In the genomic region with DNA sequence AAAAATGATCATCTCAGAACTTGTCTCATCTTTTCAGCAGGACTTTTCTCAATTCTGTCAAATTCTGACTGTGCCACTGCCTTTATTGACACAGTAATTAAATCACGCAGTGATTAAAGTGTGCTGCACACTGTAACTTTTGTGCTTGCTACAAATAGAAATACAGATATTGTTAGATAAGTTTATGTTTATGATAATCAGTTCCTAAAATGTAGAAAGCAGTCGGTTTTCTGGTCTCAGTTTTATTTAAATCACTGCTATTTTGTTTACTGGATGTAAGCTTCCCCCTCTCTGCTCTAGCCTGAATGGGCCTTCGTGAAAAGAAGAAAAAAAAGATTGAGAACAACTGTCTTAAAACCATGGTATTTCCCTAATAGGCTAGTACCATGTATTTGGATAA, we compare ENCODE assay signal across 11 cellular contexts.
A peak's percentile ranks its signal among the peaks of the same experiment; 100 is the strongest.
DNase-seq lines count a peak whose midpoint lies in the region; ATAC-seq and TF ChIP-seq lines count a peak whose summit lies in the region.
"Had no signal": no experiment of that assay in that cellular context is flagged by ENCODE, and none has a peak within 500 bp of the region (broad histone marks: within the 10 kb centered on the region; RNA-seq: fewer than 3 reads in every experiment).

No MANE protein-coding gene starts in this region.

- H3K27me3 ChIP-seq in cardiac muscle cell (no peaks in the 10 kb centered on the region), upper lobe of right lung (no peaks in the 10 kb centered on the region)
- H3K27me3 ChIP-seq: brain microvascular endothelial cell had no signal

- no peaks in the 10 kb centered on the region for H3K27me3 Mint-ChIP-seq in activated T-helper 2 cell treated with anti-CD3 and anti-CD28 coated beads, Interferon-gamma antibody, Interleukin-2, Interleukin-4, amounts not matched to agents 10 μg/mL and 5 μg/mL and 100 μg/mL, durations not matched to agents 14 hours and 24 hours and 36 hours (ENCODE audit: low read depth)
- no peaks in the 10 kb centered on the region for H3K27me3 Mint-ChIP-seq in memory B cell

- H3K36me3 ChIP-seq in cardiac muscle cell, result no peaks in the 10 kb centered on the region
- H3K36me3 ChIP-seq in upper lobe of right lung, result no peaks in the 10 kb centered on the region
- H3K36me3 ChIP-seq: brain microvascular endothelial cell had no signal

- H3K4me1 Mint-ChIP-seq in activated T-helper 2 cell treated with anti-CD3 and anti-CD28 coated beads, Interferon-gamma antibody, Interleukin-2, Interleukin-4, amounts not matched to agents 10 μg/mL and 5 μg/mL and 100 μg/mL, durations not matched to agents 14 hours and 24 hours and 36 hours (ENCODE audit: low read depth), result peaks cover 45% of the 10 kb centered on the region
- peaks cover 23% of the 10 kb centered on the region for H3K4me1 Mint-ChIP-seq in memory B cell

- H3K9me3 ChIP-seq in cardiac muscle cell (ENCODE audit: low read depth) (no peaks in the 10 kb centered on the region), upper lobe of right lung (no peaks in the 10 kb centered on the region)

- H3K27ac Mint-ChIP-seq in activated T-helper 2 cell treated with anti-CD3 and anti-CD28 coated beads, Interferon-gamma antibody, Interleukin-2, Interleukin-4, amounts not matched to agents 10 μg/mL and 5 μg/mL and 100 μg/mL, durations not matched to agents 14 hours and 24 hours and 36 hours, result peak overlapping the region; percentile 98
- peak overlapping the region; percentile 98 for H3K27ac Mint-ChIP-seq in memory B cell

- H3K4me1 ChIP-seq in cardiac muscle cell (ENCODE audit: low read depth) (peaks cover 30% of the 10 kb centered on the region), upper lobe of right lung (peaks cover 32% of the 10 kb centered on the region)

- ATAC-seq in Right ventricle myocardium inferior, result no peak
- no peak for ATAC-seq in memory B cell (ENCODE audit: low read depth)
- no peak for ATAC-seq in upper lobe of right lung

- no peak overlapping the region for H3K4me3 Mint-ChIP-seq in activated T-helper 2 cell treated with anti-CD3 and anti-CD28 coated beads, Interferon-gamma antibody, Interleukin-2, Interleukin-4, amounts not matched to agents 10 μg/mL and 5 μg/mL and 100 μg/mL, durations not matched to agents 14 hours and 24 hours and 36 hours (ENCODE audit: low read depth)
- no peak overlapping the region for H3K4me3 Mint-ChIP-seq in memory B cell

- H3K27ac ChIP-seq in cardiac muscle cell (peak overlapping the region; percentile 97), upper lobe of right lung (peak overlapping the region; percentile 99)

- peaks cover 9% of the 10 kb centered on the region for H3K36me3 Mint-ChIP-seq in activated T-helper 2 cell treated with anti-CD3 and anti-CD28 coated beads, Interferon-gamma antibody, Interleukin-2, Interleukin-4, amounts not matched to agents 10 μg/mL and 5 μg/mL and 100 μg/mL, durations not matched to agents 14 hours and 24 hours and 36 hours (ENCODE audit: low read depth)
- H3K36me3 Mint-ChIP-seq in memory B cell, result peaks cover 5% of the 10 kb centered on the region

- TF ChIP-seq CTCF in cardiac muscle cell (IDR thresholded peaks at IDR 0.05; ENCODE audit: low read depth, low read length) (no peak), upper lobe of right lung (IDR thresholded peaks at IDR 0.05) (no peak)

- intact Hi-C loops in Right ventricle myocardium inferior (cut with DNase I) (loop anchor here (5.0 kb wide), 4 partner anchors 133 to 902 kb away; no protein-coding TSS in a partner anchor), upper lobe of right lung (cut with DNase I) (loop anchor here (10.0 kb wide), 1 partner anchor 180 kb away; no protein-coding TSS in a partner anchor)
- intact Hi-C loops in activated T-helper 2 cell treated with anti-CD3 and anti-CD28 coated beads, Interferon-gamma antibody, Interleukin-2, Interleukin-4, amounts not matched to agents 10 μg/mL and 5 μg/mL and 100 μg/mL, durations not matched to agents 14 hours and 24 hours and 36 hours (cut with micrococcal nuclease), result loop anchor here (5.0 kb wide), 3 partner anchors 342 to 1618 kb away; no protein-coding TSS in a partner anchor

- no peak for DNase-seq in cardiac muscle cell (ENCODE audit: low read depth in 1 of 2, low spot score in 1 of 2)
- no peak for DNase-seq in Right ventricle myocardium inferior (ENCODE audit: missing footprints)
- no peak for DNase-seq in activated T-helper 2 cell treated with anti-CD3 and anti-CD28 coated beads, Interferon-gamma antibody, Interleukin-2, Interleukin-4, amounts not matched to agents 10 μg/mL and 5 μg/mL and 100 μg/mL, durations not matched to agents 14 hours and 24 hours and 36 hours (ENCODE audit: low spot score)
- no peak for DNase-seq in memory B cell (ENCODE audit: low spot score in 2 of 2)
- DNase-seq in upper lobe of right lung, result no peak
- no peak for DNase-seq in effector CD8-positive, alpha-beta T cell (lab: John Stamatoyannopoulos, UW)
- no peak for DNase-seq in DMS53 (lab: John Stamatoyannopoulos, UW)
- no peak for DNase-seq in DMS53 treated with DMSO at 0.1 percent for 48 hours (lab: John Stamatoyannopoulos, UW; ENCODE audit: unreplicated experiment)
- DNase-seq: brain microvascular endothelial cell, DMS79 had no signal

- H3K9me3 Mint-ChIP-seq in activated T-helper 2 cell treated with anti-CD3 and anti-CD28 coated beads, Interferon-gamma antibody, Interleukin-2, Interleukin-4, amounts not matched to agents 10 μg/mL and 5 μg/mL and 100 μg/mL, durations not matched to agents 14 hours and 24 hours and 36 hours, result no peaks in the 10 kb centered on the region
- H3K9me3 Mint-ChIP-seq in memory B cell, result peaks cover 5% of the 10 kb centered on the region

- no peak overlapping the region for H3K4me3 ChIP-seq in cardiac muscle cell
- no peak overlapping the region for H3K4me3 ChIP-seq in upper lobe of right lung
- H3K4me3 ChIP-seq: lung had no signal
